1 cellular context compared by ENCODE assay signal in genomic region chrX:134794692-134795091, GRCh38.
TF ChIP-seq lines count a peak whose summit lies in the region.

No MANE protein-coding gene starts in this region.

TF ChIP-seq in endothelial cell of umbilical vein, 7 proteins besides CTCF, POLR2A, EP300 and RAD21 (continued from another document):
- TF ChIP-seq POLR2AphosphoS5 (IDR thresholded peaks at IDR 0.05; ENCODE audit: insufficient read depth, low read depth, low read length) (no peak), MYC (IDR thresholded peaks at IDR 0.05; ENCODE audit: low read depth, low read length) (no peak), EZH2 (IDR thresholded peaks at IDR 0.05; ENCODE audit: borderline replicate concordance, low read depth, low read length, severe bottlenecking) (no peak), FOS (IDR thresholded peaks at IDR 0.05; ENCODE audit: borderline replicate concordance, insufficient read depth, low read length) (no peak), GATA2 (IDR thresholded peaks at IDR 0.05; ENCODE audit: insufficient read depth, insufficient read length, low read depth, low read length) (no peak), JUN (IDR thresholded peaks at IDR 0.05; ENCODE audit: borderline replicate concordance, insufficient read depth, insufficient read length, low read depth) (no peak)
